ENCODE assay signal across 22 cellular contexts in the genomic region with DNA sequence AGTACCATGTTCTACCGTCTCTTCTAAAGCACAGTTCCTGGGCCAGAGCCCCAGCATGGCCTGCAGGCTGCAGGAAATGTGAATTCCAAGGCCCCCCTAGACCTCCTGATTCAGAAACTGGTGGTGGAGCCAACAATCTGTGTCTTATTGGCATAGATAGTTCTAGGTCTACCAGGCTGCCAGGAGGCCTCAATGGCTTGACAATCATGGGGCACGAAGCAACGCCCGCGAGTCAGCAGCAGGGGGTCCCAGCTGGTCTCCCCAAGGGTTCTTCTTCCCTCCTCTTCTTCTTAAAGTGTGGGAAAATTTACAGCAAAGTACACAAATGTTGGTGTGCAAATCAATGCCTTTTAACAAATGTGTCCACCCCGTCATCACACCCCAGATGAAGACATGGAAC. TPM values are rescaled to one million over a fixed set of nuclear protein-coding genes. Genes with fewer than 3 reads are reported as not detected.
"Had no signal": no experiment of that assay in that cellular context is flagged by ENCODE, and none has a peak within 500 bp of the region (broad histone marks: within the 10 kb centered on the region; RNA-seq: fewer than 3 reads in every experiment).

No MANE protein-coding gene starts in this region.

- H3K27me3 ChIP-seq: brain microvascular endothelial cell, sigmoid colon, vagina had no signal

- H3K27ac ChIP-seq: brain microvascular endothelial cell, parathyroid adenoma, sigmoid colon, vagina had no signal

- ATAC-seq: activated CD8-positive, alpha-beta T cell treated with anti-CD3 and anti-CD28 coated beads for 36 hours; activated naive CD8-positive, alpha-beta T cell treated with anti-CD3 and anti-CD28 coated beads, Interleukin-2, amount 50 U/mL, for 24 hours; activated T-helper 17 cell treated with anti-CD3 and anti-CD28 coated beads, Interleukin-2, amount 50 U/mL, for 72 hours; stimulated activated memory B cell treated with anti-CD40 and anti-IgM and Interleukin-4, amounts not matched to agents 10 μg/mL and 1 μg/mL and 100 μg/mL, for 72 hours had no signal

- H3K9me3 Mint-ChIP-seq: activated CD4-positive, alpha-beta T cell treated with anti-CD3 and anti-CD28 coated beads, Interleukin-2, amount 10 ng/mL, durations not matched to agents 24 days and 14 days; activated CD8-positive, alpha-beta T cell treated with anti-CD3 and anti-CD28 coated beads for 36 hours; activated naive CD4-positive, alpha-beta T cell treated with anti-CD3 and anti-CD28 coated beads for 36 hours; activated naive CD8-positive, alpha-beta T cell treated with anti-CD3 and anti-CD28 coated beads, Interleukin-2, amount 50 U/mL, for 24 hours; activated T-helper 17 cell treated with anti-CD3 and anti-CD28 coated beads, Interleukin-2, amount 50 U/mL, for 72 hours; central memory CD8-positive, alpha-beta T cell; nephron had no signal

- H3K4me1 ChIP-seq: parathyroid adenoma, sigmoid colon had no signal

- DNase-seq: activated CD4-positive, alpha-beta T cell treated with anti-CD3 and anti-CD28 coated beads, Interleukin-2, amount 10 ng/mL, durations not matched to agents 24 days and 14 days; activated CD4-positive, CD25-positive, alpha-beta regulatory T cell; activated CD8-positive, alpha-beta T cell treated with anti-CD3 and anti-CD28 coated beads for 36 hours; activated naive CD4-positive, alpha-beta T cell treated with anti-CD3 and anti-CD28 coated beads for 36 hours; activated naive CD8-positive, alpha-beta T cell treated with anti-CD3 and anti-CD28 coated beads, Interleukin-2, amount 50 U/mL, for 24 hours; activated T-cell treated with anti-CD3 and anti-CD28 coated beads, Interleukin-2, amount 50 U/mL, for 1 hour; anterior cingulate cortex; brain microvascular endothelial cell; cortex of kidney; head of caudate nucleus; sigmoid colon; stimulated activated CD4-positive, alpha-beta T cell treated with anti-CD3 and anti-CD28 coated beads, Interleukin-4, amount 100 ng/mL, for 24 hours; T-helper 9 cell had no signal

- H3K36me3 ChIP-seq: brain microvascular endothelial cell, sigmoid colon, vagina had no signal

- H3K9me3 ChIP-seq: sigmoid colon, vagina had no signal

- H3K36me3 Mint-ChIP-seq: stimulated activated memory B cell treated with anti-CD40 and anti-IgM and Interleukin-4, amounts not matched to agents 10 μg/mL and 1 μg/mL and 100 μg/mL, for 72 hours had no signal

- H3K27me3 Mint-ChIP-seq: activated CD8-positive, alpha-beta T cell treated with anti-CD3 and anti-CD28 coated beads for 36 hours; activated naive CD8-positive, alpha-beta T cell treated with anti-CD3 and anti-CD28 coated beads, Interleukin-2, amount 50 U/mL, for 24 hours; activated T-helper 17 cell treated with anti-CD3 and anti-CD28 coated beads, Interleukin-2, amount 50 U/mL, for 72 hours; central memory CD8-positive, alpha-beta T cell had no signal

- H3K4me1 Mint-ChIP-seq: activated CD4-positive, alpha-beta T cell treated with anti-CD3 and anti-CD28 coated beads, Interleukin-2, amount 10 ng/mL, durations not matched to agents 24 days and 14 days; activated naive CD8-positive, alpha-beta T cell treated with anti-CD3 and anti-CD28 coated beads, Interleukin-2, amount 50 U/mL, for 24 hours; activated T-helper 17 cell treated with anti-CD3 and anti-CD28 coated beads, Interleukin-2, amount 50 U/mL, for 72 hours; central memory CD8-positive, alpha-beta T cell; stimulated activated memory B cell treated with anti-CD40 and anti-IgM and Interleukin-4, amounts not matched to agents 10 μg/mL and 1 μg/mL and 100 μg/mL, for 72 hours had no signal

- H3K4me3 ChIP-seq: sigmoid colon, vagina had no signal

- FAIRE-seq: endometrium, frontal cortex had no signal

- H3K4me3 Mint-ChIP-seq: activated CD4-positive, alpha-beta T cell treated with anti-CD3 and anti-CD28 coated beads, Interleukin-2, amount 10 ng/mL, durations not matched to agents 24 days and 14 days; activated CD8-positive, alpha-beta T cell treated with anti-CD3 and anti-CD28 coated beads for 36 hours; activated naive CD4-positive, alpha-beta T cell treated with anti-CD3 and anti-CD28 coated beads for 36 hours; activated naive CD8-positive, alpha-beta T cell treated with anti-CD3 and anti-CD28 coated beads, Interleukin-2, amount 50 U/mL, for 24 hours; activated T-helper 17 cell treated with anti-CD3 and anti-CD28 coated beads, Interleukin-2, amount 50 U/mL, for 72 hours; central memory CD8-positive, alpha-beta T cell; nephron; stimulated activated memory B cell treated with anti-CD40 and anti-IgM and Interleukin-4, amounts not matched to agents 10 μg/mL and 1 μg/mL and 100 μg/mL, for 72 hours had no signal

- H3K27ac Mint-ChIP-seq: activated CD4-positive, alpha-beta T cell treated with anti-CD3 and anti-CD28 coated beads, Interleukin-2, amount 10 ng/mL, durations not matched to agents 24 days and 14 days; activated CD8-positive, alpha-beta T cell treated with anti-CD3 and anti-CD28 coated beads for 36 hours; activated naive CD4-positive, alpha-beta T cell treated with anti-CD3 and anti-CD28 coated beads for 36 hours; activated naive CD8-positive, alpha-beta T cell treated with anti-CD3 and anti-CD28 coated beads, Interleukin-2, amount 50 U/mL, for 24 hours; activated T-helper 17 cell treated with anti-CD3 and anti-CD28 coated beads, Interleukin-2, amount 50 U/mL, for 72 hours; stimulated activated memory B cell treated with anti-CD40 and anti-IgM and Interleukin-4, amounts not matched to agents 10 μg/mL and 1 μg/mL and 100 μg/mL, for 72 hours had no signal

- H3K9ac ChIP-seq: parathyroid adenoma had no signal

RNA-seq across cellular contexts. Expression of a gene that starts 37.1 kb away (rescaled TPM):
- total RNA-seq: activated CD4-positive, alpha-beta T cell treated with anti-CD3 and anti-CD28 coated beads, Interleukin-2, amount 10 ng/mL, durations not matched to agents 24 days and 14 days; activated CD8-positive, alpha-beta T cell treated with anti-CD3 and anti-CD28 coated beads for 36 hours; activated naive CD4-positive, alpha-beta T cell treated with anti-CD3 and anti-CD28 coated beads for 36 hours; activated T-helper 17 cell treated with anti-CD3 and anti-CD28 coated beads, Interleukin-2, amount 50 U/mL, for 72 hours; frontal cortex; kidney epithelial cell; sigmoid colon; vagina had no signal
